Comparison of ENCODE assay signal across 9 cellular contexts in the genomic region with DNA sequence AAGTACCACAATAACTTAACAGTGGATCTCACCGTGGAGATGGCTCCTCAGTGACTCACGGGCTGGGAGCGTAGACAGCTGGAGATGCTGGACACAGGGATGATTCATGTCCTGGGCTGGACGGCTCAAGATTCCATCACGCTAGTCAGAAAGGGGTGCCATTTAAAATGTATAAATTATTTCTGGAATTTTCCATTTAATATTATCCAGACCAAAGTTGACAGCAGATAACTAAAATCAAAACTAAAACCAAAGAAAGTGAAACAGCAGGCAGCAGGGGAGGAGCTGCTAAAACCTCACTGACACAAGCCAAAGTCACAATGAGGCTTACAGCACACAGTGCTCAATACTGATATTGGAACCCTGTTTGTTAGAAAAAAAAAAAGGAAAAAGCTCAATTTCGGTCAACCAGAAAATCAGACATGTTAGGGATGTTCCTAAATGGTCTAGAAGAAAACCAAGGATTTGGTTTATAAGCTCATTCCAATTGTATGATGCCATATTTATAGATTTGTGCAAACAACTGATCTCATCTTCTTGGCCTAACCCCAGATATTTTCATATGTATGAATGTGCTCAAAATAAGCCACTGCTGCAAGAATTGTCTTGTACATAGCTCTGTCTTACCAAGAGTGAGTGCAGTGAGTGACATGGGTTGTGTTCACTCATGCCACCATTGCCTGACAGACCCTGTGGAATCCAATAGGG.
A peak's percentile ranks its signal among the peaks of the same experiment; 100 is the strongest.
DNase-seq lines count a peak whose midpoint lies in the region; ATAC-seq and TF ChIP-seq lines count a peak whose summit lies in the region.
"Had no signal": no experiment of that assay in that cellular context is flagged by ENCODE, and none has a peak within 500 bp of the region (broad histone marks: within the 10 kb centered on the region; RNA-seq: fewer than 3 reads in every experiment).

No MANE protein-coding gene starts in this region.

- TF ChIP-seq CTCF in brain microvascular endothelial cell (IDR thresholded peaks at IDR 0.05; ENCODE audit: low read depth, low read length, missing control alignments), result no peak
- TF ChIP-seq CTCF in PC-9 (conservative IDR thresholded peaks at IDR 0.05), result no peak

- intact Hi-C loops in PC-9 (cut with micrococcal nuclease; ENCODE audit: unreplicated experiment), result no loop called here

- DNase-seq in HPDE6-E6E7 (ENCODE audit: extremely low spot score) (peak; percentile 44), brain microvascular endothelial cell (peak; percentile 98), DMS114 treated with DMSO at 0.1 percent for 48 hours (lab: John Stamatoyannopoulos, UW; ENCODE audit: unreplicated experiment) (no peak), SK-N-DZ (ENCODE audit: low spot score) (no peak), PC-9 (no peak)

- H3K79me2 ChIP-seq in PC-9 (ENCODE audit: low read depth), result no peaks in the 10 kb centered on the region

- BruUV-seq in PC-9 (replicated peaks; lab: Mats Ljungman, UMichigan), result no TSS peak

- CTCF ChIA-PET in PC-9 (lab: Charles Lee), result no interaction called here

- no peaks in the 10 kb centered on the region for H3K9me3 ChIP-seq in mononuclear cell (ENCODE audit: low read depth, low read length)
- H3K9me3 ChIP-seq in PC-9 (ENCODE audit: insufficient read depth, low read depth), result no peaks in the 10 kb centered on the region

- no peaks in the 10 kb centered on the region for H3K36me3 ChIP-seq in brain microvascular endothelial cell (replicated peaks)
- H3K36me3 ChIP-seq in PC-9 (ENCODE audit: low read depth), result no peaks in the 10 kb centered on the region

- H3K4me1 ChIP-seq in mononuclear cell (ENCODE audit: insufficient read depth, low read length) (peaks cover 9% of the 10 kb centered on the region), PC-9 (replicated peaks; ENCODE audit: insufficient read depth) (no peaks in the 10 kb centered on the region)

- H3K9me2 ChIP-seq in PC-9 (ENCODE audit: insufficient read depth), result no peaks in the 10 kb centered on the region

- H3K27me3 ChIP-seq in brain microvascular endothelial cell (replicated peaks) (no peaks in the 10 kb centered on the region), mononuclear cell (ENCODE audit: insufficient read depth, low read length) (no peaks in the 10 kb centered on the region), PC-9 (ENCODE audit: insufficient read depth, low read depth) (peaks cover 68% of the 10 kb centered on the region)

- H3K4me3 ChIP-seq in GM08714 (ENCODE audit: low read length) (peak overlapping the region; percentile 98), brain microvascular endothelial cell (ENCODE audit: low read depth, low read length) (peak overlapping the region; percentile 24), mononuclear cell (ENCODE audit: low read length) (peak overlapping the region; percentile 38), PC-9 (no peak overlapping the region)
- H3K4me3 ChIP-seq: SK-N-MC had no signal

- peak overlapping the region; percentile 99 for H3K27ac ChIP-seq in brain microvascular endothelial cell
- H3K27ac ChIP-seq in PC-9, result no peak overlapping the region
- H3K27ac ChIP-seq: SK-N-MC had no signal

- H3F3A ChIP-seq in PC-9 (ENCODE audit: insufficient read depth, low read depth), result no peaks in the 10 kb centered on the region

- no peak overlapping the region for H3K4me2 ChIP-seq in PC-9

- no peaks in the 10 kb centered on the region for H4K20me1 ChIP-seq in PC-9 (ENCODE audit: insufficient read depth)

- no peak overlapping the region for H2AFZ ChIP-seq in PC-9

- ATAC-seq in GM21526 (IDR thresholded peaks at IDR 0.05; ENCODE audit: low FRiP score, unreplicated experiment), result peak; percentile 81

- in situ Hi-C loops in brain microvascular endothelial cell (cut with HindIII; ENCODE audit: low pct_ligation_motif_present, low sequenced_read_pairs), result no loop called here

- POLR2A ChIA-PET in PC-9 (lab: Charles Lee; ENCODE audit: unreplicated experiment), result no interaction called here

Comparison
In these comparisons a context has a peak if more than half of its experiments do, and no peak if none do; other contexts are left out.
1. DNase-seq: peak in HPDE6-E6E7 (single experiment) and brain microvascular endothelial cell (single experiment); none in DMS114 treated with DMSO at 0.1 percent for 48 hours (single experiment), SK-N-DZ (single experiment) and PC-9 (0 of 2).